ENCODE assay signal across 8 cellular contexts in the genomic region with DNA sequence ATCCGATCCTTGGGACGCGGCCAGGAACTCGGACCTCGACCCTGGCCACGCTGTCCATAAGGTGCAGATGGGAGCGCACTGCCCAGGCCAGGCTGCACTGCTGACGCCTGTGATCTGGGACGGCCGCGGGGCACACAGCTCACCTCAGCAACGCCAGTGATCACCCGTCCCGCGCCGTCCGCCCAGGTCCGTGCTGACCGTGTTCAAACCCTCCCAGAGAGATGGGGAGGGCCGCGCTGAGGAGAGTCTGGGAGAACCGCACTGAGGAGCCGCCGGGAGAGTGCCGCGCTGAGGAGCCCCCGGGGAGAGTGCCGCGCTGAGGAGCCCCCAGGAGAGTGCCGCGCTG. TPM values are rescaled to one million over a fixed set of nuclear protein-coding genes. Genes with fewer than 3 reads are reported as not detected.
A peak's percentile ranks its signal among the peaks of the same experiment; 100 is the strongest.
DNase-seq lines count a peak whose midpoint lies in the region; ATAC-seq and TF ChIP-seq lines count a peak whose summit lies in the region.

No MANE protein-coding gene starts in this region.

- peaks cover 7% of the 10 kb centered on the region; the same call in 1 of the 2 replicates for H4K20me1 ChIP-seq in DOHH2 (ENCODE audit: control insufficient read depth, insufficient read depth, low read depth, low read length)

- peak; percentile 35 for ATAC-seq in left lobe of liver
- no peak for ATAC-seq in thoracic aorta (ENCODE audit: insufficient number of reproducible peaks, low FRiP score, low read depth)
- ATAC-seq in GM18858 (IDR thresholded peaks at IDR 0.05; ENCODE audit: unreplicated experiment), result no peak

- no peaks in the 10 kb centered on the region for H3K9me2 ChIP-seq in DOHH2 (replicated peaks; ENCODE audit: control insufficient read depth, low read length)

- no peaks in the 10 kb centered on the region for H3F3A ChIP-seq in DOHH2 (ENCODE audit: control insufficient read depth, insufficient read depth)

- no peaks in the 10 kb centered on the region; the same call in 1 of the 2 replicates for H3K36me3 ChIP-seq in DOHH2 (ENCODE audit: control insufficient read depth, low read length)
- H3K36me3 ChIP-seq in HUES64 (ENCODE audit: insufficient read depth, low read length), result no peaks in the 10 kb centered on the region
- no peaks in the 10 kb centered on the region for H3K36me3 ChIP-seq in thoracic aorta

- 52% methylated on average over 31 of the region's 31 CpGs for WGBS in HUES64

- TF ChIP-seq CTCF in DOHH2 (IDR thresholded peaks at IDR 0.05; ENCODE audit: low read depth, low read length, poor library complexity, severe bottlenecking), result no peak
- TF ChIP-seq CTCF in thoracic aorta (IDR thresholded peaks at IDR 0.05), result no peak

- H3K4me1 ChIP-seq in DOHH2 (ENCODE audit: control insufficient read depth, low read length) (peaks cover 65% of the 10 kb centered on the region), HUES64 (ENCODE audit: insufficient read depth, low read length) (peaks cover 56% of the 10 kb centered on the region), thoracic aorta (ENCODE audit: control insufficient read depth in 1 of 2, low read depth in 2 of 2) (peaks cover 0 to 25% of the 10 kb centered on the region in 2 donors)

- peak; percentile 46 for DNase-seq in astrocyte of the hippocampus (ENCODE audit: low read depth, low spot score)
- peak; percentile 65 for DNase-seq in left lobe of liver (ENCODE audit: low spot score)
- no peak for DNase-seq in thoracic aorta (ENCODE audit: low spot score)
- no peak for DNase-seq in GDM1 (lab: John Stamatoyannopoulos, UW)
- DNase-seq in HCEC 1CT, result no peak

- H3K9ac ChIP-seq in HUES64 (ENCODE audit: low read depth, low read length), result peak overlapping the region; percentile 69

- H3K4me2 ChIP-seq in DOHH2 (ENCODE audit: low read length), result peak overlapping the region; percentile 63

- H3K27me3 ChIP-seq in DOHH2 (ENCODE audit: control insufficient read depth, low read length), result no peaks in the 10 kb centered on the region
- H3K27me3 ChIP-seq in HUES64 (ENCODE audit: insufficient read depth, low read length), result peaks cover 59% of the 10 kb centered on the region
- no peaks in the 10 kb centered on the region for H3K27me3 ChIP-seq in thoracic aorta (replicated peaks; ENCODE audit: insufficient read depth)

- H3K27ac ChIP-seq in DOHH2 (ENCODE audit: low read depth, low read length), result no peak overlapping the region
- H3K27ac ChIP-seq in HUES64 (ENCODE audit: low read depth, low read length), result no peak overlapping the region
- H3K27ac ChIP-seq in thoracic aorta, result peak overlapping the region in 1 of 2 donors; percentile 58

- H3K9me3 ChIP-seq in DOHH2 (ENCODE audit: control insufficient read depth, insufficient read depth, low read length) (no peaks in the 10 kb centered on the region), HUES64 (ENCODE audit: insufficient read depth, low read depth, low read length) (no peaks in the 10 kb centered on the region), thoracic aorta (no peaks in the 10 kb centered on the region)

- peaks cover 55% of the 10 kb centered on the region for H3K79me2 ChIP-seq in DOHH2 (ENCODE audit: control insufficient read depth, low read length)

- peak overlapping the region; percentile 83 for H3K4me3 ChIP-seq in DOHH2 (ENCODE audit: low read length)
- peak overlapping the region; percentile 61 for H3K4me3 ChIP-seq in HUES64 (ENCODE audit: low read length)
- peak overlapping the region; percentile 83 for H3K4me3 ChIP-seq in thoracic aorta

RNA-seq across cellular contexts. Expression of a gene that starts 0.6 kb away (rescaled TPM):
- 0.15 TPM for polyA plus RNA-seq in HUES64 (2013, experiment 1 of 2)
- polyA plus RNA-seq in HUES64 (2013, experiment 2 of 2), result 0.19 TPM
- 1.2 TPM for total RNA-seq in left lobe of liver
- 1 to 10 TPM; 2.3 to 3.3 TPM for total RNA-seq in thoracic aorta

Comparison
In these comparisons a context has a peak if more than half of its experiments do, and no peak if none do; other contexts are left out.
1. DNase-seq: peak in astrocyte of the hippocampus (single experiment) and left lobe of liver (single experiment); none in thoracic aorta (single experiment), GDM1 (single experiment) and HCEC 1CT (single experiment).
2. Peak in every context shown above with its lines, with median percentiles within 50 percentile points of each other: H3K4me3 ChIP-seq.